16 cellular contexts compared by ENCODE assay signal in genomic region chr20:19835533-19836222, GRCh38.
DNase-seq lines count a peak whose midpoint lies in the region; ATAC-seq, FAIRE-seq and TF ChIP-seq lines count a peak whose summit lies in the region.
"Had no signal": no experiment of that assay in that cellular context is flagged by ENCODE, and none has a peak within 500 bp of the region (broad histone marks: within the 10 kb centered on the region; RNA-seq: fewer than 3 reads in every experiment).

No MANE protein-coding gene starts in this region.

- ATAC-seq in HepG2 (no peak), heart right ventricle (peak; percentile 90 to 98 (median 96)), T-helper 17 cell (no peak), GM18868 (IDR thresholded peaks at IDR 0.05; ENCODE audit: unreplicated experiment) (no peak), HG03280 (IDR thresholded peaks at IDR 0.05; ENCODE audit: unreplicated experiment) (no peak), omental fat pad (ENCODE audit: low FRiP score) (no peak)

- TF ChIP-seq EP300 in HepG2 (IDR thresholded peaks at IDR 0.05; ENCODE audit: low read depth in 2 of 2, low read length in 2 of 2), result no peak
- TF ChIP-seq EP300 in HepG2 (CRISPR knock-in tag; IDR thresholded peaks at IDR 0.05; ENCODE audit: borderline replicate concordance), result no peak

- H2AFZ ChIP-seq in HepG2 (ENCODE audit: low read length), result no peak overlapping the region

- H3K27me3 ChIP-seq in liver (ENCODE audit: control insufficient read depth in 4 of 4, insufficient read depth in 4 of 4, low read length in 3 of 4) (no peaks in the 10 kb centered on the region), HepG2 (ENCODE audit: control insufficient read depth in 1 of 2, insufficient read depth in 2 of 2, low read length in 2 of 2) (no peaks in the 10 kb centered on the region; a peak in 1 of 5 replicates), heart right ventricle (no peaks in the 10 kb centered on the region)

- H3K79me2 ChIP-seq in HepG2 (ENCODE audit: insufficient read depth, low read length), result no peaks in the 10 kb centered on the region

- in situ Hi-C loops in HepG2 (cut with HindIII; ENCODE audit: extremely low pct_ligation_motif_present, low pct_unique_long_range_greater_than_20kb), result no loop called here

- TF ChIP-seq CTCF in liver (IDR thresholded peaks at IDR 0.05; ENCODE audit: low read depth, low read length, missing input control) (no peak), HepG2 (CRISPR knock-in tag; IDR thresholded peaks at IDR 0.05) (no peak), heart right ventricle (IDR thresholded peaks at IDR 0.05) (peak in 1 of 9 donors; percentile 19), omental fat pad (IDR thresholded peaks at IDR 0.05) (no peak)

- CTCF ChIA-PET in HepG2 (lab: Yijun Ruan, JAX; ENCODE audit: low intra/inter-chr PET ratio, low total read pairs), result no interaction called here

- H3K9me3 ChIP-seq in liver (ENCODE audit: control insufficient read depth in 4 of 4, low read length in 3 of 4) (no peaks in the 10 kb centered on the region), HepG2 (ENCODE audit: low read length) (no peaks in the 10 kb centered on the region), heart right ventricle (no peaks in the 10 kb centered on the region), T-helper 17 cell (ENCODE audit: control insufficient read depth, low read length, poor library complexity, severe bottlenecking) (no peaks in the 10 kb centered on the region)
- H3K9me3 ChIP-seq: HAP-1 had no signal

- TF ChIP-seq POLR2A in HepG2 (IDR thresholded peaks at IDR 0.05; ENCODE audit: insufficient read depth in 1 of 2, low read depth in 2 of 2, low read length in 2 of 2), result no peak

- intact Hi-C loops in HepG2 (cut with micrococcal nuclease; ENCODE audit: unreplicated experiment) (no loop called here), heart right ventricle (cut with DNase I) (no loop called here)

- no peaks in the 10 kb centered on the region for H4K20me1 ChIP-seq in HepG2 (ENCODE audit: insufficient read depth, low read length)

- H3K4me1 Mint-ChIP-seq in T-helper 17 cell, result peaks cover 11% of the 10 kb centered on the region

- peaks cover 47% of the 10 kb centered on the region for H3K27me3 Mint-ChIP-seq in T-helper 17 cell

- no peak overlapping the region for H3K4me3 Mint-ChIP-seq in T-helper 17 cell
- H3K4me3 Mint-ChIP-seq: activated B cell treated with CpG ODN at 0.5 μM for 24 hours; activated naive CD8-positive, alpha-beta T cell treated with anti-CD3 and anti-CD28 coated beads for 36 hours had no signal

- no peak for FAIRE-seq in HepG2 (lab: Jason Lieb, UNC)

- no peaks in the 10 kb centered on the region for H3K36me3 Mint-ChIP-seq in T-helper 17 cell (ENCODE audit: low read depth)
- H3K36me3 Mint-ChIP-seq: activated naive CD8-positive, alpha-beta T cell treated with anti-CD3 and anti-CD28 coated beads for 36 hours had no signal

- H3K36me3 ChIP-seq in liver (ENCODE audit: control insufficient read depth in 4 of 4, insufficient read depth in 3 of 4, low read depth in 1 of 4, low read length in 3 of 4), result no peaks in the 10 kb centered on the region
- no peaks in the 10 kb centered on the region for H3K36me3 ChIP-seq in HepG2 (replicated peaks in 1 of 2; ENCODE audit: control insufficient read depth in 1 of 2, insufficient read depth in 2 of 2, low read length in 2 of 2)
- peaks cover 0 to 16% (median 0%) of the 10 kb centered on the region in 9 donors for H3K36me3 ChIP-seq in heart right ventricle
- H3K36me3 ChIP-seq: HAP-1 had no signal

- POLR2A ChIA-PET in HepG2 (lab: Yijun Ruan, JAX), result no interaction called here

- TF ChIP-seq RAD21 in liver (IDR thresholded peaks at IDR 0.05) (peak in 1 of 2 donors; percentile 12), HepG2 (CRISPR knock-in tag; IDR thresholded peaks at IDR 0.05) (no peak)

- no peak overlapping the region for H3K27ac ChIP-seq in liver (ENCODE audit: low read depth in 1 of 2, low read length in 2 of 2)
- H3K27ac ChIP-seq in HepG2 (ENCODE audit: extremely low read length, insufficient read depth, low read length), result no peak overlapping the region
- H3K27ac ChIP-seq in heart right ventricle, result peak overlapping the region in 7 of 10 donors; percentile 1 to 42 (median 10)
- H3K27ac ChIP-seq: HL-60, SK-N-MC, skin epidermis had no signal

- no peak overlapping the region for H3K4me3 ChIP-seq in liver (ENCODE audit: low read depth in 1 of 3, low read length in 3 of 3)
- H3K4me3 ChIP-seq in HepG2 (replicated peaks in 1 of 3; ENCODE audit: insufficient read depth in 1 of 3, low read depth in 2 of 3, low read length in 3 of 3), result no peak overlapping the region
- H3K4me3 ChIP-seq in heart right ventricle, result no peak overlapping the region
- H3K4me3 ChIP-seq: HAP-1, SK-N-MC, skin epidermis had no signal

- H3K4me2 ChIP-seq in HepG2 (ENCODE audit: low read depth, low read length), result no peak overlapping the region

- H3K9ac ChIP-seq in liver (ENCODE audit: low read depth in 1 of 2, low read length in 2 of 2) (no peak overlapping the region), HepG2 (ENCODE audit: insufficient read depth, low read depth, low read length) (no peak overlapping the region)

- BruUV-seq in HepG2 (replicated peaks; lab: Mats Ljungman, UMichigan), result no TSS peak

- WGBS in liver, result 82% methylated on average over 9 of the region's 9 CpGs
- 37% methylated on average over 9 of the region's 9 CpGs for WGBS in HepG2 (ENCODE audit: low lambda C conversion rate)
- 35 to 43% methylated on average over 9 of the region's 9 CpGs for WGBS in heart right ventricle, 2 donors

- DNase-seq in HepG2 (ENCODE audit: low spot score) (no peak), heart right ventricle (peak; percentile 40 to 68), myocyte (ENCODE audit: low read depth) (peak; percentile 72), T-helper 17 cell (no peak), omental fat pad (ENCODE audit: low spot score) (no peak)
- DNase-seq: activated B cell treated with CpG ODN at 0.5 μM for 24 hours; activated naive CD8-positive, alpha-beta T cell treated with anti-CD3 and anti-CD28 coated beads for 36 hours; COR-L47; NCI-H2081 treated with DMSO at 0.1 percent for 48 hours had no signal

- H3K4me1 ChIP-seq in liver (ENCODE audit: control insufficient read depth in 4 of 4, insufficient read depth in 4 of 4, low read length in 3 of 4) (no peaks in the 10 kb centered on the region), HepG2 (ENCODE audit: insufficient read depth, low read length) (no peaks in the 10 kb centered on the region), heart right ventricle (peaks cover 0 to 36% (median 16%) of the 10 kb centered on the region in 9 donors)
- H3K4me1 ChIP-seq: HAP-1 had no signal

- H3K27ac Mint-ChIP-seq in T-helper 17 cell, result no peak overlapping the region
- H3K27ac Mint-ChIP-seq: activated B cell treated with CpG ODN at 0.5 μM for 24 hours; activated naive CD8-positive, alpha-beta T cell treated with anti-CD3 and anti-CD28 coated beads for 36 hours had no signal

TF ChIP-seq in liver, 16 proteins besides CTCF, POLR2A, EP300 and RAD21:
- TF ChIP-seq SP1 (IDR thresholded peaks at IDR 0.05) (peak; percentile 17), NR2F2 (IDR thresholded peaks at IDR 0.05) (peak; percentile 33), ATF3 (IDR thresholded peaks at IDR 0.05) (no peak), MAX (IDR thresholded peaks at IDR 0.05) (no peak), FOXA2 (IDR thresholded peaks at IDR 0.05) (no peak)
TF ChIP-seq in liver: peak in this region for 2.

TF ChIP-seq in HepG2, 621 proteins besides CTCF, POLR2A, EP300 and RAD21 (continues in another document):
- TF ChIP-seq GPN1 (CRISPR knock-in tag; IDR thresholded peaks at IDR 0.05; ENCODE audit: borderline replicate concordance) (no peak), MAX (IDR thresholded peaks at IDR 0.05) (no peak), SP1 (IDR thresholded peaks at IDR 0.05) (no peak), SP1 (CRISPR knock-in tag; IDR thresholded peaks at IDR 0.05) (no peak), MIXL1 (CRISPR knock-in tag; IDR thresholded peaks at IDR 0.05) (no peak), SAFB2 (CRISPR knock-in tag; IDR thresholded peaks at IDR 0.05; ENCODE audit: borderline replicate concordance, low read depth) (no peak), SMYD3 (CRISPR knock-in tag; IDR thresholded peaks at IDR 0.05) (no peak), ZBTB33 (CRISPR knock-in tag; IDR thresholded peaks at IDR 0.05) (no peak), MEIS1 (CRISPR knock-in tag; IDR thresholded peaks at IDR 0.05; ENCODE audit: borderline replicate concordance) (no peak)

Comparison
In these comparisons a context has a peak if more than half of its experiments do, and no peak if none do; other contexts are left out.
1. H3K27ac ChIP-seq: peak in heart right ventricle (7 of 10); none in liver (0 of 2) and HepG2 (single experiment).
2. ATAC-seq: peak in heart right ventricle (8 of 8); none in HepG2 (single experiment), T-helper 17 cell (single experiment), GM18868 (single experiment), HG03280 (single experiment) and omental fat pad (single experiment).
3. DNase-seq: peak in heart right ventricle (2 of 2) and myocyte (single experiment); none in HepG2 (single experiment), T-helper 17 cell (0 of 3) and omental fat pad (single experiment).